In the genomic region with DNA sequence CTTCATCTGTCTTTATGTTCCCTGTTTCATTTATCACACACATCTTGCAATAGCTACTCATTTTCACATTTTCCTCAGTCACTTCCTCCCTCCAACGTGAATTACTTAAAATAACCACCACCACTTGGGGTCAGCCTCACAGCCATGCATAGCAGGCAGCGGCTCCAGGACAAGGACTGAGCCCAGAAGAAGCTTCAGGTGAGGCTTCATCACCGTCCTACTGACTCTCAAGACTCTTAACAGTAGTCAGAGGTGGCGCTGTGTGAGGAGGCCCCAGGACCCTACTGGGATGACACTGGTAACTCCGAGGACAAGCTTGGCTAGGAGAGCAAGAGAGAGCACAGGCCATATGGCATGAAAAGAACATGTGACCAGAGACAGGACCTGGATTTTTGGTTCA, we compare ENCODE assay signal across 1 cellular context.
TF ChIP-seq lines count a peak whose summit lies in the region.

No MANE protein-coding gene starts in this region.

TF ChIP-seq in H1, 55 proteins besides CTCF, POLR2A, EP300 and RAD21 (continued from another document):
- TF ChIP-seq TBP (IDR thresholded peaks at IDR 0.05; ENCODE audit: low read depth, low read length) = no peak
- TF ChIP-seq, protein P1, sequence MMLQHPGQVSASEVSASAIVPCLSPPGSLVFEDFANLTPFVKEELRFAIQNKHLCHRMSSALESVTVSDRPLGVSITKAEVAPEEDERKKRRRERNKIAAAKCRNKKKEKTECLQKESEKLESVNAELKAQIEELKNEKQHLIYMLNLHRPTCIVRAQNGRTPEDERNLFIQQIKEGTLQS (IDR thresholded peaks at IDR 0.05; ENCODE audit: insufficient read depth, low read depth, low read length) = no peak
- no peak for TF ChIP-seq ASH2L (IDR thresholded peaks at IDR 0.05; ENCODE audit: low read length)
- TF ChIP-seq CBX5 (IDR thresholded peaks at IDR 0.05; ENCODE audit: low read depth, low read length) = no peak
- no peak for TF ChIP-seq CHD1 (IDR thresholded peaks at IDR 0.05; ENCODE audit: low read depth, low read length)
- TF ChIP-seq, protein P2, sequence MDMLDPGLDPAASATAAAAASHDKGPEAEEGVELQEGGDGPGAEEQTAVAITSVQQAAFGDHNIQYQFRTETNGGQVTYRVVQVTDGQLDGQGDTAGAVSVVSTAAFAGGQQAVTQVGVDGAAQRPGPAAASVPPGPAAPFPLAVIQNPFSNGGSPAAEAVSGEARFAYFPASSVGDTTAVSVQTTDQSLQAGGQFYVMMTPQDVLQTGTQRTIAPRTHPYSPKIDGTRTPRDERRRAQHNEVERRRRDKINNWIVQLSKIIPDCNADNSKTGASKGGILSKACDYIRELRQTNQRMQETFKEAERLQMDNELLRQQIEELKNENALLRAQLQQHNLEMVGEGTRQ (IDR thresholded peaks at IDR 0.05; ENCODE audit: low read length) = no peak
- TF ChIP-seq SAP30 (IDR thresholded peaks at IDR 0.05; ENCODE audit: insufficient read depth, insufficient replicate concordance, low read length) = no peak
- no peak for TF ChIP-seq MAFK (IDR thresholded peaks at IDR 0.05; ENCODE audit: low read depth, low read length)
- no peak for TF ChIP-seq CEBPB (IDR thresholded peaks at IDR 0.05; ENCODE audit: low read depth, low read length)
- TF ChIP-seq, protein P3, sequence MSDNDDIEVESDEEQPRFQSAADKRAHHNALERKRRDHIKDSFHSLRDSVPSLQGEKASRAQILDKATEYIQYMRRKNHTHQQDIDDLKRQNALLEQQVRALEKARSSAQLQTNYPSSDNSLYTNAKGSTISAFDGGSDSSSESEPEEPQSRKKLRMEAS (IDR thresholded peaks at IDR 0.05) = no peak
- TF ChIP-seq SIX5 (IDR thresholded peaks at IDR 0.05; ENCODE audit: low read depth, low read length) = no peak
- no peak; the same call in 1 of the 2 replicates for TF ChIP-seq KDM1A (IDR thresholded peaks at IDR 0.05; ENCODE audit: borderline replicate concordance, low read length)
- TF ChIP-seq KDM4A (IDR thresholded peaks at IDR 0.05; ENCODE audit: low read depth, low read length, severe bottlenecking) = no peak
- TF ChIP-seq, protein P4, sequence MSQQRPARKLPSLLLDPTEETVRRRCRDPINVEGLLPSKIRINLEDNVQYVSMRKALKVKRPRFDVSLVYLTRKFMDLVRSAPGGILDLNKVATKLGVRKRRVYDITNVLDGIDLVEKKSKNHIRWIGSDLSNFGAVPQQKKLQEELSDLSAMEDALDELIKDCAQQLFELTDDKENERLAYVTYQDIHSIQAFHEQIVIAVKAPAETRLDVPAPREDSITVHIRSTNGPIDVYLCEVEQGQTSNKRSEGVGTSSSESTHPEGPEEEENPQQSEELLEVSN (IDR thresholded peaks at IDR 0.05) = no peak
- TF ChIP-seq PHF8 (conservative IDR thresholded peaks at IDR 0.05; ENCODE audit: low read depth, low read length) = no peak
- no peak for TF ChIP-seq POU5F1 (IDR thresholded peaks at IDR 0.05; ENCODE audit: low read depth, low read length)
- no peak for TF ChIP-seq TAF7 (optimal IDR thresholded peaks at IDR 0.05; ENCODE audit: borderline replicate concordance, low read depth, low read length)
